In the genomic region with DNA sequence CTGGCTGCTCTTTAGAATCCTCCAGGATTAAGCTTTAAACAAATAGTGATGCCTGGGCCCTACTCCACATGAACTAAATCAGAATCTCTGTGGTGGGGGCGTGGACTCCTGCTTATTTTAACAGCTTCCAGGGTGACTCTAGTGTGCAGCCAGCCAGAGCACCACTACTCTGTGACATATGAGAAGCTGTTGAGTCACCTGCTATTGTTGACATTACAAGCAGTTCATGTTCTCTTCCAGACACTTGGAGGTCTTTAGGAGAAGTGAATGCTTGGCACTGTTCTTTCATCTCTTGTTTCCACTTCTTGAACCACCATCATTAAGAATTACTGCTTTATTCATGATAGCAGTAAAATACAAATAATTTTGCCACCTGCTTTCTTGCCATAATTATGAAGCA, we compare ENCODE assay signal across 8 cellular contexts. TPM values are rescaled to one million over a fixed set of nuclear protein-coding genes. Genes with fewer than 3 reads are reported as not detected.
DNase-seq lines count a peak whose midpoint lies in the region; ATAC-seq and TF ChIP-seq lines count a peak whose summit lies in the region.

No MANE protein-coding gene starts in this region.

- H3K9me3 ChIP-seq in lower lobe of right lung = peaks cover 3% of the 10 kb centered on the region

- H3K27me3 ChIP-seq in lower lobe of right lung (ENCODE audit: low read depth) = no peaks in the 10 kb centered on the region

- in situ Hi-C loops in astrocyte of the spinal cord (cut with HindIII; ENCODE audit: low sequenced_read_pairs) = no loop called here

- ATAC-seq in lower lobe of right lung = peak; percentile 94 to 96
- ATAC-seq in GM18511 (IDR thresholded peaks at IDR 0.05; ENCODE audit: unreplicated experiment) = no peak
- ATAC-seq in GM21528 (IDR thresholded peaks at IDR 0.05; ENCODE audit: low FRiP score, unreplicated experiment) = no peak
- no peak for ATAC-seq in GM19324 (IDR thresholded peaks at IDR 0.05; ENCODE audit: low FRiP score, unreplicated experiment)

- DNase-seq in AG09319 (ENCODE audit: extremely low read depth, low read depth) = peak; percentile 69
- peak; percentile 47 for DNase-seq in NCI-H1417 treated with DMSO at 0.1 percent for 48 hours (lab: John Stamatoyannopoulos, UW)
- DNase-seq in astrocyte of the spinal cord (ENCODE audit: low read depth, low spot score) = peak; percentile 93
- peak; percentile 61 for DNase-seq in lower lobe of right lung
- DNase-seq in GM19240 (ENCODE audit: insufficient read length, low spot score) = no peak

- H3K27ac ChIP-seq in lower lobe of right lung = peak overlapping the region; percentile 56

- intact Hi-C loops in lower lobe of right lung (cut with DNase I) = no loop called here

- H3K4me3 ChIP-seq in astrocyte of the spinal cord (ENCODE audit: low read depth, low read length) = no peak overlapping the region
- H3K4me3 ChIP-seq in lower lobe of right lung = no peak overlapping the region

- no peak for TF ChIP-seq CTCF in AG09319 (IDR thresholded peaks at IDR 0.05; ENCODE audit: low read depth, low read length)
- TF ChIP-seq CTCF in astrocyte of the spinal cord (IDR thresholded peaks at IDR 0.05; ENCODE audit: low read depth, low read length) = no peak
- TF ChIP-seq CTCF in lower lobe of right lung (IDR thresholded peaks at IDR 0.05) = no peak

- H3K4me1 ChIP-seq in lower lobe of right lung = peaks cover 13% of the 10 kb centered on the region

- no peaks in the 10 kb centered on the region for H3K36me3 ChIP-seq in lower lobe of right lung

RNA-seq across cellular contexts. Expression of a gene that starts 0.4 kb away (rescaled TPM):
- not detected for total RNA-seq in lower lobe of right lung

Comparison
In these comparisons a context has a peak if more than half of its experiments do, and no peak if none do; other contexts are left out.
1. ATAC-seq: peak in lower lobe of right lung (2 of 2); none in GM18511 (single experiment), GM21528 (single experiment) and GM19324 (single experiment).